18 cellular contexts compared by ENCODE assay signal in genomic region chr11:69493931-69494821, GRCh38. TPM values are rescaled to one million over a fixed set of nuclear protein-coding genes. Genes with fewer than 3 reads are reported as not detected.
DNase-seq lines count a peak whose midpoint lies in the region; ATAC-seq, FAIRE-seq and TF ChIP-seq lines count a peak whose summit lies in the region.
"Had no signal": no experiment of that assay in that cellular context is flagged by ENCODE, and none has a peak within 500 bp of the region (broad histone marks: within the 10 kb centered on the region; RNA-seq: fewer than 3 reads in every experiment).

No MANE protein-coding gene starts in this region.

- no peaks in the 10 kb centered on the region for H3K9me1 ChIP-seq in endothelial cell of umbilical vein (replicated peaks; ENCODE audit: control insufficient read depth, extremely low read depth, insufficient read depth, low read length)

- no peak overlapping the region for H3K4me3 Mint-ChIP-seq in endodermal cell

- DNase-seq in Right ventricle myocardium inferior (ENCODE audit: missing footprints) (peak; percentile 60), right atrium auricular region (ENCODE audit: low spot score) (no peak), endothelial cell of umbilical vein (ENCODE audit: low read depth, low spot score) (peak; percentile 61), lung microvascular endothelial cell (ENCODE audit: low read depth in 2 of 2) (peak; percentile 84 to 93), retina (peak; percentile 2), endodermal cell (no peak), T-helper 1 cell (no peak), nucleus accumbens (lab: John Stamatoyannopoulos, UW) (no peak)
- DNase-seq: C1 segment of cervical spinal cord, NCI-H1436, NCI-H2081 treated with DMSO at 0.1 percent for 48 hours, NCI-H2227 treated with DMSO at 0.1 percent for 48 hours, NCI-H526 treated with DMSO at 0.1 percent for 48 hours, OCI-M1 had no signal

- dilution Hi-C loops in endothelial cell of umbilical vein (cut with MboI; ENCODE audit: extremely low pct_ligation_motif_present, low sequenced_read_pairs): no loop called here

- no peak overlapping the region for H3K27ac ChIP-seq in right atrium auricular region
- H3K27ac ChIP-seq in endothelial cell of umbilical vein (ENCODE audit: insufficient read depth, low read depth, low read length): peak overlapping the region; percentile 72
- H3K27ac ChIP-seq in endodermal cell (ENCODE audit: low read depth, low read length): no peak overlapping the region
- H3K27ac ChIP-seq: RWPE1 had no signal

- H3K4me3 ChIP-seq in right atrium auricular region (no peak overlapping the region), endothelial cell of umbilical vein (replicated peaks in 1 of 3; ENCODE audit: insufficient read depth in 1 of 3, low read depth in 1 of 3, low read length in 3 of 3) (no peak overlapping the region), endodermal cell (ENCODE audit: low read length) (no peak overlapping the region)
- H3K4me3 ChIP-seq: HAP-1 had no signal

- no peak overlapping the region for H3K27ac Mint-ChIP-seq in endodermal cell

- no peak overlapping the region for H3K4me2 ChIP-seq in endothelial cell of umbilical vein (ENCODE audit: insufficient read depth, low read length)

- intact Hi-C loops in Right ventricle myocardium inferior (cut with DNase I): no loop called here
- intact Hi-C loops in endothelial cell of umbilical vein (cut with micrococcal nuclease): loop anchor here (1.0 kb wide), 1 partner anchor 142 kb away; no protein-coding TSS in a partner anchor

- H3K9me3 Mint-ChIP-seq in endodermal cell: no peaks in the 10 kb centered on the region

- peak; percentile 83 for FAIRE-seq in endothelial cell of umbilical vein (lab: Jason Lieb, UNC)

- H3K27me3 ChIP-seq in right atrium auricular region: no peaks in the 10 kb centered on the region
- no peaks in the 10 kb centered on the region for H3K27me3 ChIP-seq in endothelial cell of umbilical vein (ENCODE audit: control insufficient read depth in 2 of 2, insufficient read depth in 2 of 2, low read length in 2 of 2)
- H3K27me3 ChIP-seq in endodermal cell (ENCODE audit: control insufficient read depth, insufficient read depth, low read length, poor library complexity, severe bottlenecking): no peaks in the 10 kb centered on the region

- BruUV-seq in endothelial cell of umbilical vein (replicated peaks; lab: Mats Ljungman, UMichigan): no TSS peak

- POLR2A ChIA-PET in endothelial cell of umbilical vein (lab: Charles Lee): no interaction called here

- no peak for TF ChIP-seq CTCF in right atrium auricular region (IDR thresholded peaks at IDR 0.05)
- no peak for TF ChIP-seq CTCF in endothelial cell of umbilical vein (IDR thresholded peaks at IDR 0.05; ENCODE audit: extremely low read depth in 1 of 2, insufficient read depth in 1 of 2, low read depth in 1 of 2, low read length in 2 of 2)
- TF ChIP-seq CTCF in endodermal cell (conservative IDR thresholded peaks at IDR 0.05): no peak

- H3K9me3 ChIP-seq in right atrium auricular region (no peaks in the 10 kb centered on the region), endothelial cell of umbilical vein (replicated peaks; ENCODE audit: control insufficient read depth, insufficient read depth, low read length) (no peaks in the 10 kb centered on the region), endodermal cell (ENCODE audit: control insufficient read depth, low read length) (no peaks in the 10 kb centered on the region)
- H3K9me3 ChIP-seq: HAP-1 had no signal

- H4K20me1 ChIP-seq in endothelial cell of umbilical vein (replicated peaks; ENCODE audit: control insufficient read depth, extremely low read depth, insufficient read depth, low read length): no peaks in the 10 kb centered on the region

- TF ChIP-seq POLR2A in endothelial cell of umbilical vein (IDR thresholded peaks at IDR 0.05; ENCODE audit: low read depth, low read length): no peak

- no peaks in the 10 kb centered on the region for H3K36me3 ChIP-seq in right atrium auricular region
- H3K36me3 ChIP-seq in endothelial cell of umbilical vein (ENCODE audit: control insufficient read depth in 2 of 2, extremely low read depth in 1 of 2, insufficient read depth in 2 of 2, low read length in 2 of 2): no peaks in the 10 kb centered on the region
- no peaks in the 10 kb centered on the region for H3K36me3 ChIP-seq in endodermal cell (ENCODE audit: control insufficient read depth, insufficient read depth, low read length)
- H3K36me3 ChIP-seq: HAP-1 had no signal

- no peak overlapping the region for H2AFZ ChIP-seq in endothelial cell of umbilical vein (ENCODE audit: low read depth, low read length)

- H3K79me2 ChIP-seq in endothelial cell of umbilical vein (ENCODE audit: control insufficient read depth, insufficient read depth, low read length): no peaks in the 10 kb centered on the region

- peaks cover 3% of the 10 kb centered on the region for H3K27me3 Mint-ChIP-seq in endodermal cell (ENCODE audit: insufficient read depth)

- ATAC-seq in Right ventricle myocardium inferior: no peak

- H3K9ac ChIP-seq in endothelial cell of umbilical vein (replicated peaks; ENCODE audit: extremely low read depth, insufficient read depth, low read length) (peak overlapping the region; percentile 39), endodermal cell (ENCODE audit: extremely low read depth, low read length, poor library complexity, severe bottlenecking) (no peak overlapping the region)

- no peaks in the 10 kb centered on the region for H3K36me3 Mint-ChIP-seq in endodermal cell (ENCODE audit: low read depth)

- no peaks in the 10 kb centered on the region for H3K4me1 Mint-ChIP-seq in endodermal cell

- CTCF ChIA-PET in endothelial cell of umbilical vein (lab: Charles Lee): interaction anchor here (1.7 to 2.1 kb wide), 3 partner anchors 12 to 201 kb away, joined by 4 to 6 read pairs (median 5); partner anchors contain the start of gene MYEOV

- H3K4me1 ChIP-seq in right atrium auricular region (peaks cover 0 to 55% of the 10 kb centered on the region in 2 donors), endothelial cell of umbilical vein (ENCODE audit: control insufficient read depth, extremely low read depth, insufficient read depth, low read length) (peaks cover 29% of the 10 kb centered on the region), endodermal cell (ENCODE audit: control insufficient read depth, insufficient read depth, low read length) (no peaks in the 10 kb centered on the region)
- H3K4me1 ChIP-seq: HAP-1 had no signal

- WGBS in endodermal cell (ENCODE audit: insufficient coverage in 1 of 2, insufficient read length in 1 of 2), 2 experiments: 88 to 89% methylated on average over 16 to 27 of the region's 27 CpGs

TF ChIP-seq in endothelial cell of umbilical vein, 7 proteins besides CTCF, POLR2A, EP300 and RAD21:
- TF ChIP-seq JUN (IDR thresholded peaks at IDR 0.05; ENCODE audit: borderline replicate concordance, insufficient read depth, insufficient read length, low read depth) (peak; percentile 78), POLR2AphosphoS5 (IDR thresholded peaks at IDR 0.05; ENCODE audit: insufficient read depth, low read depth, low read length) (peak; percentile 84), GATA2 (IDR thresholded peaks at IDR 0.05; ENCODE audit: insufficient read depth, insufficient read length, low read depth, low read length) (peak; percentile 98), MYC (IDR thresholded peaks at IDR 0.05; ENCODE audit: low read depth, low read length) (no peak), FOS (IDR thresholded peaks at IDR 0.05; ENCODE audit: borderline replicate concordance, insufficient read depth, low read length) (peak; percentile 50)

RNA-seq across cellular contexts. Expression of gene LINC01488, which starts 12.7 kb away (rescaled TPM):
- total RNA-seq in Right ventricle myocardium inferior: 0.08 TPM
- total RNA-seq in right atrium auricular region: not detected
- total RNA-seq in endothelial cell of umbilical vein: not detected in 2 replicates
- polyA plus RNA-seq in endothelial cell of umbilical vein: not detected in 2 replicates
- not detected in 2 replicates for polyA plus RNA-seq in endothelial cell of umbilical vein (2011; cell fraction: cytosol; rRNA removed)
- not detected in 2 replicates for polyA plus RNA-seq in endothelial cell of umbilical vein (2011; cell fraction: nucleus; rRNA removed)
- polyA plus RNA-seq in endothelial cell of umbilical vein (2012): not detected in 2 replicates
- polyA minus RNA-seq in endothelial cell of umbilical vein: not detected in 2 replicates
- polyA minus RNA-seq in endothelial cell of umbilical vein (2011; cell fraction: cytosol; rRNA and poly(A)+ RNA removed): not detected
- not detected in 2 replicates for polyA minus RNA-seq in endothelial cell of umbilical vein (2011; cell fraction: nucleus; rRNA and poly(A)+ RNA removed)
- under 0.01 TPM in 1 of 2 replicates, not detected in the other for total RNA-seq in lung microvascular endothelial cell
- not detected for total RNA-seq in endodermal cell
- not detected for polyA plus RNA-seq in endodermal cell (2013, experiment 1 of 2)
- not detected for polyA plus RNA-seq in endodermal cell (2013, experiment 2 of 2)
- total RNA-seq: A172, HT-29 had no signal

Comparison
In these comparisons a context has a peak if more than half of its experiments do, and no peak if none do; other contexts are left out.
1. DNase-seq: peak in Right ventricle myocardium inferior (single experiment), endothelial cell of umbilical vein (single experiment), lung microvascular endothelial cell (2 of 2) and retina (single experiment); none in right atrium auricular region (single experiment), endodermal cell (single experiment), T-helper 1 cell (0 of 5) and nucleus accumbens (0 of 56).